29 cellular contexts compared by ENCODE assay signal in the genomic region with DNA sequence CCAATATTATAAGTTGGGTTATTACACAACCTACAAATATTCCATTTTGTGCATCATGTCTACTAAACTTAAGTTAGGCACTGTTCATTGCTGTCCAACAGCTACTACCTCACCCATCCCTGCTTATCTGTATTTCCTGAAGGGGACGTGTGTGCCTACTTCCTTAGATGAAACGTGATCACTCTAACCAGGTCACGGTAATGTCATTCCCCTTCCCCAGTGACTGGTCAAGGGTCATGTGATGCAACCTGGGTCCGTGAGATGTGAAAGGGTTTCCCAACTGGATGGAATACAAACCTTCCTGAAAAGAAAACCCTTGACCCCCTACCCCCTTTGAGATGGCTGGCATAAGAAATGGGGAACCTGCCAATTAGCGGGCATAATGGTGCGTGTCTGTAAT. TPM values are rescaled to one million over a fixed set of nuclear protein-coding genes. Genes with fewer than 3 reads are reported as not detected.
DNase-seq lines count a peak whose midpoint lies in the region; ATAC-seq and TF ChIP-seq lines count a peak whose summit lies in the region.
"Had no signal": no experiment of that assay in that cellular context is flagged by ENCODE, and none has a peak within 500 bp of the region (broad histone marks: within the 10 kb centered on the region; RNA-seq: fewer than 3 reads in every experiment).

No MANE protein-coding gene starts in this region.

- WGBS in right lobe of liver (ENCODE audit: insufficient coverage, low coverage, low lambda C conversion rate, missing lambda C conversion rate) = 18% methylated on average over 6 of the region's 6 CpGs

- no peak for DNase-seq in activated T-cell treated with anti-CD3 and anti-CD28 coated beads, Interleukin-2, amount 50 U/mL, for 4 hours
- no peak for DNase-seq in activated T-cell treated with anti-CD3 and anti-CD28 coated beads, Interleukin-2, amount 50 U/mL, for 24 hours
- no peak for DNase-seq in T-helper 17 cell
- peak; percentile 48 to 75 (median 70) for DNase-seq in right lobe of liver
- no peak for DNase-seq in type B pancreatic cell (ENCODE audit: extremely low spot score, unreplicated experiment)
- no peak for DNase-seq in iPS-NIHi11 (ENCODE audit: low spot score)
- no peak for DNase-seq in NCI-H1694 (lab: John Stamatoyannopoulos, UW)
- DNase-seq in germinal center (ENCODE audit: low spot score) = no peak
- DNase-seq: activated CD4-positive, alpha-beta T cell treated with anti-CD3 and anti-CD28 coated beads for 48 hours; activated CD8-positive, alpha-beta memory T cell treated with anti-CD3 and anti-CD28 coated beads, Interleukin-2, amount 10 ng/mL, durations not matched to agents 7 days and 5 days; activated naive CD4-positive, alpha-beta T cell treated with Interleukin-2 at 50 U/mL for 16 hours; activated T-cell treated with anti-CD3 and anti-CD28 coated beads, Interleukin-2, amount 50 U/mL, for 72 hours; amniotic stem cell; brain microvascular endothelial cell; cerebellar nuclear complex; IMR-90; mucosa of descending colon; NCI-H446 treated with DMSO at 0.1 percent for 48 hours; NCI-H82; SIG-M5; stimulated activated CD4-positive, alpha-beta T cell treated with anti-CD3 and anti-CD28 coated beads, Interleukin-12 subunit alpha, Interleukin-12 subunit beta, amount 100 ng/mL, for 4 hours; stimulated activated CD4-positive, alpha-beta T cell treated with anti-CD3 and anti-CD28 coated beads, Interleukin-4, amount 100 ng/mL, for 1 hour; stomach; T1000 had no signal

- no peak overlapping the region for H3K27ac Mint-ChIP-seq in activated T-cell treated with anti-CD3 and anti-CD28 coated beads, Interleukin-2, amount 50 U/mL, for 24 hours
- H3K27ac Mint-ChIP-seq in T-helper 17 cell (no peak overlapping the region), type B pancreatic cell (no peak overlapping the region)
- H3K27ac Mint-ChIP-seq: activated CD8-positive, alpha-beta memory T cell treated with anti-CD3 and anti-CD28 coated beads, Interleukin-2, amount 10 ng/mL, durations not matched to agents 7 days and 5 days; activated T-cell treated with anti-CD3 and anti-CD28 coated beads, Interleukin-2, amount 50 U/mL, for 72 hours had no signal

- H3K9me3 ChIP-seq in T-helper 17 cell (ENCODE audit: control insufficient read depth, low read length, poor library complexity, severe bottlenecking) = no peaks in the 10 kb centered on the region
- no peaks in the 10 kb centered on the region for H3K9me3 ChIP-seq in right lobe of liver
- H3K9me3 ChIP-seq: mucosa of descending colon, neutrophil, stomach, vagina had no signal

- H3K4me1 Mint-ChIP-seq in activated T-cell treated with anti-CD3 and anti-CD28 coated beads, Interleukin-2, amount 50 U/mL, for 4 hours (ENCODE audit: low read depth) = peaks cover 22% of the 10 kb centered on the region
- H3K4me1 Mint-ChIP-seq in activated T-cell treated with anti-CD3 and anti-CD28 coated beads, Interleukin-2, amount 50 U/mL, for 24 hours (ENCODE audit: low read depth) = peaks cover 22% of the 10 kb centered on the region
- H3K4me1 Mint-ChIP-seq in T-helper 17 cell (peaks cover 12% of the 10 kb centered on the region), type B pancreatic cell (ENCODE audit: unreplicated experiment) (peaks cover 11% of the 10 kb centered on the region)

- peaks cover 0 to 31% (median 12%) of the 10 kb centered on the region in 4 donors for H3K4me1 ChIP-seq in right lobe of liver

- no peaks in the 10 kb centered on the region for H3K27me3 ChIP-seq in right lobe of liver
- H3K27me3 ChIP-seq: brain microvascular endothelial cell, stomach, vagina had no signal

- no peak overlapping the region for H3K4me3 ChIP-seq in right lobe of liver
- H3K4me3 ChIP-seq: A549, lung, mucosa of descending colon, stomach, vagina had no signal

- TF ChIP-seq POLR2A in right lobe of liver (IDR thresholded peaks at IDR 0.05) = peak; percentile 27

- peak overlapping the region in 2 of 3 donors; percentile 39 to 94 for H3K27ac ChIP-seq in right lobe of liver
- H3K27ac ChIP-seq: A549, brain microvascular endothelial cell, neutrophil, vagina had no signal

- H3K4me3 Mint-ChIP-seq in activated T-cell treated with anti-CD3 and anti-CD28 coated beads, Interleukin-2, amount 50 U/mL, for 4 hours = peak overlapping the region; percentile 35
- no peak overlapping the region for H3K4me3 Mint-ChIP-seq in activated T-cell treated with anti-CD3 and anti-CD28 coated beads, Interleukin-2, amount 50 U/mL, for 24 hours
- peak overlapping the region; percentile 7 for H3K4me3 Mint-ChIP-seq in T-helper 17 cell
- peak overlapping the region; percentile 60 for H3K4me3 Mint-ChIP-seq in type B pancreatic cell

- TF ChIP-seq CTCF in right lobe of liver (IDR thresholded peaks at IDR 0.05) (no peak), type B pancreatic cell (conservative IDR thresholded peaks at IDR 0.05) (no peak)

- no peaks in the 10 kb centered on the region for H3K27me3 Mint-ChIP-seq in activated T-cell treated with anti-CD3 and anti-CD28 coated beads, Interleukin-2, amount 50 U/mL, for 4 hours (ENCODE audit: low read depth)
- no peaks in the 10 kb centered on the region for H3K27me3 Mint-ChIP-seq in activated T-cell treated with anti-CD3 and anti-CD28 coated beads, Interleukin-2, amount 50 U/mL, for 24 hours
- H3K27me3 Mint-ChIP-seq in T-helper 17 cell (no peaks in the 10 kb centered on the region), type B pancreatic cell (no peaks in the 10 kb centered on the region)
- H3K27me3 Mint-ChIP-seq: activated CD8-positive, alpha-beta memory T cell treated with anti-CD3 and anti-CD28 coated beads, Interleukin-2, amount 10 ng/mL, durations not matched to agents 7 days and 5 days had no signal

- no peaks in the 10 kb centered on the region for H3K9me3 Mint-ChIP-seq in activated T-cell treated with anti-CD3 and anti-CD28 coated beads, Interleukin-2, amount 50 U/mL, for 4 hours
- H3K9me3 Mint-ChIP-seq in activated T-cell treated with anti-CD3 and anti-CD28 coated beads, Interleukin-2, amount 50 U/mL, for 24 hours = peaks cover 8% of the 10 kb centered on the region
- no peaks in the 10 kb centered on the region for H3K9me3 Mint-ChIP-seq in type B pancreatic cell

- no peak for ATAC-seq in activated T-cell treated with anti-CD3 and anti-CD28 coated beads, Interleukin-2, amount 50 U/mL, for 4 hours
- ATAC-seq in T-helper 17 cell = no peak
- peak; percentile 45 to 68 (median 52) for ATAC-seq in right lobe of liver
- ATAC-seq: A549; activated CD8-positive, alpha-beta memory T cell treated with anti-CD3 and anti-CD28 coated beads, Interleukin-2, amount 10 ng/mL, durations not matched to agents 7 days and 5 days; activated T-cell treated with anti-CD3 and anti-CD28 coated beads, Interleukin-2, amount 50 U/mL, for 72 hours; mucosa of descending colon; sciatic nerve had no signal

- H3K36me3 Mint-ChIP-seq in activated T-cell treated with anti-CD3 and anti-CD28 coated beads, Interleukin-2, amount 50 U/mL, for 4 hours (ENCODE audit: insufficient read depth) = peaks cover 9% of the 10 kb centered on the region
- peaks cover 31% of the 10 kb centered on the region for H3K36me3 Mint-ChIP-seq in activated T-cell treated with anti-CD3 and anti-CD28 coated beads, Interleukin-2, amount 50 U/mL, for 24 hours (ENCODE audit: low read depth)
- H3K36me3 Mint-ChIP-seq in T-helper 17 cell (ENCODE audit: low read depth) (no peaks in the 10 kb centered on the region), type B pancreatic cell (peaks cover 12% of the 10 kb centered on the region)

- no peaks in the 10 kb centered on the region for H3K36me3 ChIP-seq in right lobe of liver
- H3K36me3 ChIP-seq: brain microvascular endothelial cell, vagina had no signal

- intact Hi-C loops in right lobe of liver (cut with DNase I) = no loop called here

RNA-seq across cellular contexts. Expression of a gene that starts 1.6 kb away (rescaled TPM):
- total RNA-seq in activated T-cell treated with anti-CD3 and anti-CD28 coated beads, Interleukin-2, amount 50 U/mL, for 4 hours = 10 to 100 TPM; 81.0 to 85.2 (median 82.3) TPM
- 10 to 100 TPM; 37.0 to 37.4 TPM for total RNA-seq in T-helper 17 cell
- total RNA-seq in right lobe of liver = 10 to 100 TPM; 17.0 to 46.5 (median 30.6) TPM
- total RNA-seq in type B pancreatic cell (ENCODE audit: low replicate concordance) = 45.1 and 52.9 TPM in 2 replicates

RNA-seq across cellular contexts. Expression of a gene that starts 12.4 kb away (rescaled TPM):
- total RNA-seq in activated T-cell treated with anti-CD3 and anti-CD28 coated beads, Interleukin-2, amount 50 U/mL, for 4 hours = under 1 TPM; 0.21 to 0.57 (median 0.43) TPM
- total RNA-seq in T-helper 17 cell (not detected), right lobe of liver (10 to 100 TPM; 16.2 to 21.1 (median 18.8) TPM), type B pancreatic cell (ENCODE audit: low replicate concordance) (67.0 and 71.2 TPM in 2 replicates)
- total RNA-seq: activated CD8-positive, alpha-beta memory T cell treated with anti-CD3 and anti-CD28 coated beads, Interleukin-2, amount 10 ng/mL, durations not matched to agents 7 days and 5 days had no signal

RNA-seq across cellular contexts. Expression of a gene that starts 48.8 kb away (rescaled TPM):
- total RNA-seq in activated T-cell treated with anti-CD3 and anti-CD28 coated beads, Interleukin-2, amount 50 U/mL, for 4 hours = 10 to 100 TPM; 33.6 to 41.2 (median 38.5) TPM
- 10 to 100 TPM; 23.2 to 23.4 TPM for total RNA-seq in T-helper 17 cell
- 10 to 100 TPM; 17.7 to 21.6 (median 19.9) TPM for total RNA-seq in right lobe of liver
- total RNA-seq in type B pancreatic cell (ENCODE audit: low replicate concordance) = 23.5 and 35.4 TPM in 2 replicates

Comparison
In these comparisons a context has a peak if more than half of its experiments do, and no peak if none do; other contexts are left out.
1. ATAC-seq: peak in right lobe of liver (4 of 4); none in activated T-cell treated with anti-CD3 and anti-CD28 coated beads, Interleukin-2, amount 50 U/mL, for 4 hours (0 of 2) and T-helper 17 cell (single experiment).
2. DNase-seq: peak in right lobe of liver (3 of 3); none in activated T-cell treated with anti-CD3 and anti-CD28 coated beads, Interleukin-2, amount 50 U/mL, for 4 hours (single experiment), activated T-cell treated with anti-CD3 and anti-CD28 coated beads, Interleukin-2, amount 50 U/mL, for 24 hours (single experiment), T-helper 17 cell (0 of 3), type B pancreatic cell (single experiment), iPS-NIHi11 (single experiment), NCI-H1694 (single experiment) and germinal center (single experiment).
3. RNA of a gene that starts 12.4 kb away (total RNA-seq): 67.0 to 71.2 TPM in type B pancreatic cell and 16.2 to 21.1 TPM in right lobe of liver; 0.21 to 0.57 TPM in activated T-cell treated with anti-CD3 and anti-CD28 coated beads, Interleukin-2, amount 50 U/mL, for 4 hours and not detected in T-helper 17 cell; every median in the first group is over 10 times any median in the second.